8 cellular contexts compared by ENCODE assay signal in the genomic region with DNA sequence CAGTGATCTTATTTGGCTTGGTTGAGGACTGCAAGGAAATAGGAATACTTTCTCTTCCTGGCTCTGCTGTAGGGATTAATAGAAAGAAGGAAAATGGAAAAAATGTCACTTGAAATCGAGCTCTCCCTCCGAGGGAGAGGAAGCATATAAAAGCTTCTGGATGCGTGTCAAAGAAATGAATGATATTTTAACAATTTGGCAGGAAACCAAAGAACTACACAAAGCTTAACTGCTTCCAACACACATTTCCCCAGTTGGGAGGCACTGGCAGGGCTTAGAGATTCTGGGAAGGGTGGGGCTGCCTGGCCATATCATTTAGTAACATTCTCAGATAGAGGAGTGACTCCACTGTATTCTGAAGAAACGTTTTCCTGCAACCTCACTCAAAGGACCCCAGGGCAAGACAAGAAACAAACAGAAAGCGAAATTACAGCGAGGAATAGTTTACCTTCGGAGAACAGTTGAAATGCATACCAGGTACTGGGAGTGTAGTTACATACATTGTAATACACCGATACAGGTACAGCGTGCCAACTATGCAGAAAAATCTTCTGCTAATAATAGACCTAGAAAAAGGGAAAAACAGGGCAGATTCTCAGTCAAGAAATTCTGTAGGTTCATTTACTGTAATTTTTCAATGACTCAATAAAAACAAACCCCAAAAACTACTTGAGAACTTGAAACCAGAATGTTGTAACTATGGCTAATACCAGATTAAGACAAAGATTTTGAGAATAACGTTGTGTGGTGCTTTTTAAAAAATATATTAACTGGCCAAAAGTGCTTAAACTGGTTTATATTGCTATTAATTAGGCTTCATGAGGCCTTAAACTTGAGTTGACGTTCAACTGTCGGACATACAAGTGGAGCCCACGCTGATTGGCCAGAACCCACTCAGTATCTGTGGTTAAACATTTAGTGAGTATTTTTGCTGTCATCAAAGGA.
DNase-seq lines count a peak whose midpoint lies in the region; ATAC-seq and TF ChIP-seq lines count a peak whose summit lies in the region.

No MANE protein-coding gene starts in this region.

- H3K9me3 ChIP-seq in T-helper 17 cell (ENCODE audit: control insufficient read depth, low read length, poor library complexity, severe bottlenecking) = no peaks in the 10 kb centered on the region

- H3K27ac Mint-ChIP-seq in T-helper 17 cell = no peak overlapping the region

- no peaks in the 10 kb centered on the region for H3K27me3 Mint-ChIP-seq in T-helper 17 cell

- DNase-seq in GM04504 (ENCODE audit: low read depth) = peak; percentile 73
- no peak for DNase-seq in T-helper 17 cell
- peak; percentile 85 for DNase-seq in fibroblast of villous mesenchyme (ENCODE audit: low read depth)
- DNase-seq in sciatic nerve (ENCODE audit: low spot score) = no peak
- DNase-seq in activated gamma-delta T cell treated with Interleukin-2 at 50 U/mL for 16 hours = no peak
- no peak for DNase-seq in DMS53 (lab: John Stamatoyannopoulos, UW)
- DNase-seq in stimulated activated CD4-positive, alpha-beta T cell treated with anti-CD3 and anti-CD28 coated beads, Interleukin-2, amount 100 ng/mL, for 24 hours = no peak
- no peak for DNase-seq in NCI-H187 treated with DMSO at 0.1 percent for 48 hours (lab: John Stamatoyannopoulos, UW)

- ATAC-seq in T-helper 17 cell (no peak), sciatic nerve (peak; percentile 86)

- H3K36me3 Mint-ChIP-seq in T-helper 17 cell (ENCODE audit: low read depth) = peaks cover 8% of the 10 kb centered on the region

- peak overlapping the region; percentile 8 for H3K4me3 ChIP-seq in fibroblast of villous mesenchyme (ENCODE audit: low read depth, low read length)

- H3K4me1 Mint-ChIP-seq in T-helper 17 cell = peaks cover 6% of the 10 kb centered on the region

- peak overlapping the region; percentile 5 for H3K4me3 Mint-ChIP-seq in T-helper 17 cell

- TF ChIP-seq CTCF in fibroblast of villous mesenchyme (IDR thresholded peaks at IDR 0.05; ENCODE audit: insufficient read depth, low read depth, low read length) = no peak

- intact Hi-C loops in sciatic nerve (cut with DNase I) = no loop called here

Comparison
In these comparisons a context has a peak if more than half of its experiments do, and no peak if none do; other contexts are left out.
1. DNase-seq: peak in GM04504 (single experiment) and fibroblast of villous mesenchyme (single experiment); none in T-helper 17 cell (0 of 3), sciatic nerve (single experiment), activated gamma-delta T cell treated with Interleukin-2 at 50 U/mL for 16 hours (single experiment), DMS53 (single experiment), stimulated activated CD4-positive, alpha-beta T cell treated with anti-CD3 and anti-CD28 coated beads, Interleukin-2, amount 100 ng/mL, for 24 hours (0 of 2) and NCI-H187 treated with DMSO at 0.1 percent for 48 hours (single experiment).